ENCODE assay signal across 1 cellular context in genomic region chr2:9958057-9958456, GRCh38.
TF ChIP-seq lines count a peak whose summit lies in the region.

No MANE protein-coding gene starts in this region.

TF ChIP-seq in liver, 16 proteins besides CTCF, POLR2A, EP300 and RAD21 (continued from another document):
- TF ChIP-seq ZBTB33 (IDR thresholded peaks at IDR 0.05): no peak
- no peak for TF ChIP-seq EGR1 (IDR thresholded peaks at IDR 0.05; ENCODE audit: low read depth in 2 of 2)
- no peak for TF ChIP-seq MAX (IDR thresholded peaks at IDR 0.05)
- no peak for TF ChIP-seq NR2F2 (IDR thresholded peaks at IDR 0.05)
- TF ChIP-seq FOXA1 (IDR thresholded peaks at IDR 0.05): no peak
- TF ChIP-seq SP1 (IDR thresholded peaks at IDR 0.05): no peak
- no peak for TF ChIP-seq HNF4G (IDR thresholded peaks at IDR 0.05)
- TF ChIP-seq FOXA2 (IDR thresholded peaks at IDR 0.05): no peak
- TF ChIP-seq YY1 (IDR thresholded peaks at IDR 0.05): no peak
- TF ChIP-seq HNF4A (conservative IDR thresholded peaks at IDR 0.05): peak; percentile 39 to 55
TF ChIP-seq in liver: peak in this region for 2.
